Comparison of ENCODE assay signal across 20 cellular contexts in genomic region chr11:11910541-11910940, GRCh38.
DNase-seq lines count a peak whose midpoint lies in the region; ATAC-seq and TF ChIP-seq lines count a peak whose summit lies in the region.
"Had no signal": no experiment of that assay in that cellular context is flagged by ENCODE, and none has a peak within 500 bp of the region (broad histone marks: within the 10 kb centered on the region; RNA-seq: fewer than 3 reads in every experiment).

No MANE protein-coding gene starts in this region.

- no peak overlapping the region for H2AFZ ChIP-seq in fibroblast of lung (ENCODE audit: low read length)

- H3K4me2 ChIP-seq in fibroblast of lung (ENCODE audit: extremely low read depth, insufficient read depth, low read length) = peak overlapping the region; percentile 9
- H3K4me2 ChIP-seq: BLaER1 had no signal

- H4K20me1 ChIP-seq in fibroblast of lung (ENCODE audit: control insufficient read depth, extremely low read depth, insufficient read depth, low read length) = no peaks in the 10 kb centered on the region
- H4K20me1 ChIP-seq: BLaER1 had no signal

- ATAC-seq in activated T-helper 17 cell treated with anti-CD3 and anti-CD28 coated beads, Interleukin-2, amount 50 U/mL, for 72 hours (replicated peaks) = no peak
- no peak for ATAC-seq in psoas muscle
- ATAC-seq: Right ventricle myocardium inferior had no signal

- no peaks in the 10 kb centered on the region for H3K27me3 ChIP-seq in fibroblast of lung (ENCODE audit: control insufficient read depth, insufficient read depth, low read length)
- no peaks in the 10 kb centered on the region for H3K27me3 ChIP-seq in psoas muscle (ENCODE audit: insufficient read depth in 3 of 3, low read length in 2 of 3)
- H3K27me3 ChIP-seq in CD8-positive, alpha-beta memory T cell (ENCODE audit: insufficient read depth, low read length, poor library complexity, severe bottlenecking) = no peaks in the 10 kb centered on the region
- H3K27me3 ChIP-seq in endodermal cell (ENCODE audit: control insufficient read depth, insufficient read depth, low read length, poor library complexity, severe bottlenecking) = no peaks in the 10 kb centered on the region
- H3K27me3 ChIP-seq: BLaER1 had no signal

- peaks cover 5% of the 10 kb centered on the region for H3K4me1 Mint-ChIP-seq in activated T-helper 17 cell treated with anti-CD3 and anti-CD28 coated beads, Interleukin-2, amount 50 U/mL, for 72 hours
- no peaks in the 10 kb centered on the region for H3K4me1 Mint-ChIP-seq in CD8-positive, alpha-beta memory T cell
- H3K4me1 Mint-ChIP-seq in endodermal cell = no peaks in the 10 kb centered on the region
- H3K4me1 Mint-ChIP-seq: IgD-negative memory B cell had no signal

- no peak for TF ChIP-seq CTCF in fibroblast of lung (conservative IDR thresholded peaks at IDR 0.05 in 1 of 2, IDR thresholded peaks at IDR 0.05 in 1 of 2; ENCODE audit: low read depth in 1 of 2, low read length in 2 of 2)
- TF ChIP-seq CTCF in psoas muscle (IDR thresholded peaks at IDR 0.05) = no peak
- no peak for TF ChIP-seq CTCF in endodermal cell (conservative IDR thresholded peaks at IDR 0.05)

- H3K27ac Mint-ChIP-seq in activated T-helper 17 cell treated with anti-CD3 and anti-CD28 coated beads, Interleukin-2, amount 50 U/mL, for 72 hours = peak overlapping the region; percentile 15
- no peak overlapping the region for H3K27ac Mint-ChIP-seq in CD8-positive, alpha-beta memory T cell
- no peak overlapping the region for H3K27ac Mint-ChIP-seq in endodermal cell
- H3K27ac Mint-ChIP-seq: IgD-negative memory B cell had no signal

- H3K4me3 ChIP-seq in fibroblast of lung (replicated peaks in 1 of 4; ENCODE audit: control extremely low read depth in 1 of 4, insufficient read depth in 1 of 4, low read depth in 3 of 4, low read length in 4 of 4) (no peak overlapping the region), psoas muscle (no peak overlapping the region), endodermal cell (ENCODE audit: low read length) (no peak overlapping the region)
- no peak overlapping the region for H3K4me3 ChIP-seq in CD8-positive, alpha-beta memory T cell (ENCODE audit: low read length)
- H3K4me3 ChIP-seq: BLaER1 had no signal

- H3K36me3 ChIP-seq in fibroblast of lung (ENCODE audit: control insufficient read depth, insufficient read depth, low read length) (peaks cover 3% of the 10 kb centered on the region), psoas muscle (ENCODE audit: insufficient read depth in 1 of 2, low read depth in 1 of 2) (peaks cover 2 to 55% of the 10 kb centered on the region in 2 donors), endodermal cell (ENCODE audit: control insufficient read depth, insufficient read depth, low read length) (peaks cover 48% of the 10 kb centered on the region)
- H3K36me3 ChIP-seq in CD8-positive, alpha-beta memory T cell (ENCODE audit: insufficient read depth, low read length) = peaks cover 19% of the 10 kb centered on the region

- H3K9me3 Mint-ChIP-seq in activated T-helper 17 cell treated with anti-CD3 and anti-CD28 coated beads, Interleukin-2, amount 50 U/mL, for 72 hours = no peaks in the 10 kb centered on the region
- H3K9me3 Mint-ChIP-seq in CD8-positive, alpha-beta memory T cell = no peaks in the 10 kb centered on the region
- no peaks in the 10 kb centered on the region for H3K9me3 Mint-ChIP-seq in endodermal cell
- H3K9me3 Mint-ChIP-seq: CD4-positive, alpha-beta T cell had no signal

- H3K4me3 Mint-ChIP-seq in activated T-helper 17 cell treated with anti-CD3 and anti-CD28 coated beads, Interleukin-2, amount 50 U/mL, for 72 hours = no peak overlapping the region
- H3K4me3 Mint-ChIP-seq in CD8-positive, alpha-beta memory T cell = no peak overlapping the region
- no peak overlapping the region for H3K4me3 Mint-ChIP-seq in endodermal cell
- H3K4me3 Mint-ChIP-seq: CD4-positive, alpha-beta T cell; IgD-negative memory B cell had no signal

- DNase-seq in fibroblast of lung (ENCODE audit: low read depth in 2 of 2) (no peak), psoas muscle (no peak), GDM1 (lab: John Stamatoyannopoulos, UW) (no peak), NCI-H524 treated with DMSO at 0.1 percent for 48 hours (lab: John Stamatoyannopoulos, UW) (no peak), endodermal cell (no peak)
- no peak for DNase-seq in CD8-positive, alpha-beta memory T cell
- DNase-seq: Caco-2; CD4-positive, alpha-beta T cell; DMS153; GF-D8; NCI-H1417; NCI-H1694 treated with DMSO at 0.1 percent for 48 hours; NCI-H2081 treated with DMSO at 0.1 percent for 48 hours; NCI-H446; NCI-H526 treated with DMSO at 0.1 percent for 48 hours; OCI-M1 had no signal

- peaks cover 82% of the 10 kb centered on the region for H3K36me3 Mint-ChIP-seq in activated T-helper 17 cell treated with anti-CD3 and anti-CD28 coated beads, Interleukin-2, amount 50 U/mL, for 72 hours (ENCODE audit: low read depth)
- H3K36me3 Mint-ChIP-seq in CD8-positive, alpha-beta memory T cell = peaks cover 4 to 64% (median 9%) of the 10 kb centered on the region in 3 donors
- H3K36me3 Mint-ChIP-seq in endodermal cell (ENCODE audit: low read depth) = peaks cover 9% of the 10 kb centered on the region

- H3K9ac ChIP-seq in fibroblast of lung (ENCODE audit: insufficient read depth, low read length) (no peak overlapping the region), endodermal cell (ENCODE audit: extremely low read depth, low read length, poor library complexity, severe bottlenecking) (no peak overlapping the region)
- H3K9ac ChIP-seq: BLaER1 had no signal

- peak overlapping the region; percentile 66 for H3K27ac ChIP-seq in fibroblast of lung (ENCODE audit: insufficient read depth, low read length)
- peak overlapping the region; percentile 19 for H3K27ac ChIP-seq in psoas muscle
- no peak overlapping the region for H3K27ac ChIP-seq in CD8-positive, alpha-beta memory T cell (ENCODE audit: low read depth, low read length)
- no peak overlapping the region for H3K27ac ChIP-seq in endodermal cell (ENCODE audit: low read depth, low read length)
- H3K27ac ChIP-seq: BLaER1 had no signal

- WGBS in psoas muscle, 3 donors = 94 to 97% (median 96%) methylated on average over 2 of the region's 2 CpGs
- WGBS in endodermal cell (ENCODE audit: insufficient coverage in 1 of 2, insufficient read length in 1 of 2), 2 experiments = 88 to 100% methylated on average over 1 to 2 of the region's 2 CpGs

- no peaks in the 10 kb centered on the region for H3K79me2 ChIP-seq in fibroblast of lung (ENCODE audit: control insufficient read depth, insufficient read depth, low read length)

- CTCF ChIA-PET in CD8-positive, alpha-beta memory T cell (lab: Charles Lee) = no interaction called here

- no peaks in the 10 kb centered on the region for H3K9me3 ChIP-seq in fibroblast of lung (ENCODE audit: control insufficient read depth, insufficient read depth, low read depth, low read length)
- no peaks in the 10 kb centered on the region for H3K9me3 ChIP-seq in psoas muscle
- H3K9me3 ChIP-seq in CD8-positive, alpha-beta memory T cell (ENCODE audit: low read length) = no peaks in the 10 kb centered on the region
- H3K9me3 ChIP-seq in endodermal cell (ENCODE audit: control insufficient read depth, low read length) = no peaks in the 10 kb centered on the region
- H3K9me3 ChIP-seq: BLaER1, Caco-2 had no signal

- H3K4me1 ChIP-seq in fibroblast of lung (ENCODE audit: control insufficient read depth, extremely low read depth, insufficient read depth, low read length) (peaks cover 9% of the 10 kb centered on the region), psoas muscle (no peaks in the 10 kb centered on the region), endodermal cell (ENCODE audit: control insufficient read depth, insufficient read depth, low read length) (no peaks in the 10 kb centered on the region)
- H3K4me1 ChIP-seq in CD8-positive, alpha-beta memory T cell (ENCODE audit: insufficient read depth, low read length) = no peaks in the 10 kb centered on the region
- H3K4me1 ChIP-seq: BLaER1, Caco-2 had no signal

- POLR2A ChIA-PET in CD8-positive, alpha-beta memory T cell (lab: Charles Lee) = no interaction called here

- H3K27me3 Mint-ChIP-seq in activated T-helper 17 cell treated with anti-CD3 and anti-CD28 coated beads, Interleukin-2, amount 50 U/mL, for 72 hours = no peaks in the 10 kb centered on the region
- no peaks in the 10 kb centered on the region for H3K27me3 Mint-ChIP-seq in CD8-positive, alpha-beta memory T cell
- H3K27me3 Mint-ChIP-seq in endodermal cell (ENCODE audit: insufficient read depth) = no peaks in the 10 kb centered on the region
- H3K27me3 Mint-ChIP-seq: CD4-positive, alpha-beta T cell; IgD-negative memory B cell had no signal

- intact Hi-C loops in psoas muscle (cut with DNase I) = no loop called here

Comparison
In these comparisons a context has a peak if more than half of its experiments do, and no peak if none do; other contexts are left out.
1. H3K27ac ChIP-seq: peak in fibroblast of lung (single experiment) and psoas muscle (single experiment); none in CD8-positive, alpha-beta memory T cell (single experiment) and endodermal cell (single experiment).